Comparison of ENCODE assay signal across 9 cellular contexts in genomic region chr1:211828584-211829342, GRCh38. TPM values are rescaled to one million over a fixed set of nuclear protein-coding genes. Genes with fewer than 3 reads are reported as not detected.
DNase-seq lines count a peak whose midpoint lies in the region; ATAC-seq and TF ChIP-seq lines count a peak whose summit lies in the region.
"Had no signal": no experiment of that assay in that cellular context is flagged by ENCODE, and none has a peak within 500 bp of the region (broad histone marks: within the 10 kb centered on the region; RNA-seq: fewer than 3 reads in every experiment).

No MANE protein-coding gene starts in this region.

- TF ChIP-seq POLR2A in GM18505 (IDR thresholded peaks at IDR 0.05; ENCODE audit: borderline replicate concordance, extremely low read depth, insufficient read depth, insufficient read length) = no peak

- POLR2A ChIA-PET in WTC11 (lab: Charles Lee) = interaction anchor here (0.7 to 1.0 kb wide), 2 partner anchors 58 to 72 kb away, joined by 3 to 5 read pairs; no protein-coding TSS in a partner anchor

- no peak for TF ChIP-seq CTCF in WTC11 (IDR thresholded peaks at IDR 0.05)

- CTCF ChIA-PET in WTC11 (lab: Charles Lee) = interaction anchor here (0.9 to 1.4 kb wide), 5 partner anchors 12 to 206 kb away, joined by 4 to 12 read pairs (median 5); partner anchors contain the start of genes DTL, INTS7 and NEK2

- H3K27me3 ChIP-seq in iPS-18a (ENCODE audit: control insufficient read depth, insufficient read depth, low read length) (peaks cover 15% of the 10 kb centered on the region), aorta (ENCODE audit: control insufficient read depth in 1 of 2, insufficient read depth in 2 of 2, low read length in 1 of 2) (no peaks in the 10 kb centered on the region)

- peaks cover 12% of the 10 kb centered on the region for H3K4me1 Mint-ChIP-seq in WTC11
- peaks cover 52% of the 10 kb centered on the region for H3K4me1 Mint-ChIP-seq in stimulated activated memory B cell treated with anti-CD40 and anti-IgM and Interleukin-4, amounts not matched to agents 10 μg/mL and 1 μg/mL and 100 μg/mL, for 72 hours

- no peak for ATAC-seq in WTC11
- no peak for ATAC-seq in stimulated activated memory B cell treated with anti-CD40 and anti-IgM and Interleukin-4, amounts not matched to agents 10 μg/mL and 1 μg/mL and 100 μg/mL, for 72 hours
- no peak for ATAC-seq in GM18505 (IDR thresholded peaks at IDR 0.05; ENCODE audit: unreplicated experiment)
- ATAC-seq in aorta (ENCODE audit: low FRiP score) = no peak

- no peak overlapping the region for H3K9ac ChIP-seq in iPS-18a (ENCODE audit: low read length)

- peaks cover 18% of the 10 kb centered on the region for H3K27me3 Mint-ChIP-seq in WTC11 (ENCODE audit: low read depth)
- H3K27me3 Mint-ChIP-seq in stimulated activated memory B cell treated with anti-CD40 and anti-IgM and Interleukin-4, amounts not matched to agents 10 μg/mL and 1 μg/mL and 100 μg/mL, for 72 hours = no peaks in the 10 kb centered on the region

- WGBS in aorta, 2 donors = 78% methylated on average over 9 of the region's 9 CpGs

- H3K9me3 Mint-ChIP-seq in WTC11 = no peaks in the 10 kb centered on the region
- no peaks in the 10 kb centered on the region for H3K9me3 Mint-ChIP-seq in stimulated activated memory B cell treated with anti-CD40 and anti-IgM and Interleukin-4, amounts not matched to agents 10 μg/mL and 1 μg/mL and 100 μg/mL, for 72 hours

- no peaks in the 10 kb centered on the region for H3K36me3 Mint-ChIP-seq in WTC11
- H3K36me3 Mint-ChIP-seq in stimulated activated memory B cell treated with anti-CD40 and anti-IgM and Interleukin-4, amounts not matched to agents 10 μg/mL and 1 μg/mL and 100 μg/mL, for 72 hours = peaks cover 9% of the 10 kb centered on the region

- H3K4me3 ChIP-seq in iPS-18a (ENCODE audit: low read length) (peak overlapping the region; percentile 78), aorta (ENCODE audit: low read length in 2 of 2) (peak overlapping the region in 1 of 2 donors; percentile 31)

- H3K27ac Mint-ChIP-seq in WTC11 = no peak overlapping the region
- H3K27ac Mint-ChIP-seq in stimulated activated memory B cell treated with anti-CD40 and anti-IgM and Interleukin-4, amounts not matched to agents 10 μg/mL and 1 μg/mL and 100 μg/mL, for 72 hours = peak overlapping the region; percentile 94

- H3K27ac ChIP-seq in iPS-18a (ENCODE audit: low read length) = no peak overlapping the region
- H3K27ac ChIP-seq in aorta (ENCODE audit: low read depth in 1 of 2, low read length in 2 of 2) = no peak overlapping the region
- H3K27ac ChIP-seq: C4-2B had no signal

- H3K4me1 ChIP-seq in iPS-18a (ENCODE audit: control insufficient read depth, low read depth, low read length) (peaks cover 10% of the 10 kb centered on the region), aorta (ENCODE audit: control insufficient read depth in 1 of 2, insufficient read depth in 2 of 2, low read length in 2 of 2) (peaks cover 2 to 5% of the 10 kb centered on the region in 2 donors)

- H3K9me3 ChIP-seq in iPS-18a (ENCODE audit: control insufficient read depth, low read depth, low read length) (no peaks in the 10 kb centered on the region), aorta (ENCODE audit: control insufficient read depth, low read length) (no peaks in the 10 kb centered on the region)

- intact Hi-C loops in aorta (cut with DNase I) = no loop called here

- peak; percentile 77 for DNase-seq in NCI-H2107 treated with DMSO at 0.1 percent for 48 hours (lab: John Stamatoyannopoulos, UW; ENCODE audit: unreplicated experiment)
- DNase-seq in NCI-H2107 (lab: John Stamatoyannopoulos, UW) = no peak
- no peak for DNase-seq in WTC11 (ENCODE audit: low spot score)
- no peak for DNase-seq in NCI-H2171 (lab: John Stamatoyannopoulos, UW)
- DNase-seq in aorta = no peak

- H3K36me3 ChIP-seq in iPS-18a (ENCODE audit: control insufficient read depth, low read depth, low read length) = no peaks in the 10 kb centered on the region
- H3K36me3 ChIP-seq in aorta (ENCODE audit: control insufficient read depth in 1 of 2, insufficient read depth in 2 of 2, low read length in 1 of 2) = no peaks in the 10 kb centered on the region

- peak overlapping the region; percentile 84 for H3K4me3 Mint-ChIP-seq in WTC11
- H3K4me3 Mint-ChIP-seq in stimulated activated memory B cell treated with anti-CD40 and anti-IgM and Interleukin-4, amounts not matched to agents 10 μg/mL and 1 μg/mL and 100 μg/mL, for 72 hours = peak overlapping the region; percentile 94

TF ChIP-seq in WTC11, 78 proteins besides CTCF, POLR2A, EP300 and RAD21 (continues in another document):
- no peak for TF ChIP-seq PRRX2 (CRISPR knock-in tag; IDR thresholded peaks at IDR 0.05)
- no peak for TF ChIP-seq MXD4 (CRISPR knock-in tag; IDR thresholded peaks at IDR 0.05; ENCODE audit: borderline replicate concordance)
- TF ChIP-seq, protein P1, sequence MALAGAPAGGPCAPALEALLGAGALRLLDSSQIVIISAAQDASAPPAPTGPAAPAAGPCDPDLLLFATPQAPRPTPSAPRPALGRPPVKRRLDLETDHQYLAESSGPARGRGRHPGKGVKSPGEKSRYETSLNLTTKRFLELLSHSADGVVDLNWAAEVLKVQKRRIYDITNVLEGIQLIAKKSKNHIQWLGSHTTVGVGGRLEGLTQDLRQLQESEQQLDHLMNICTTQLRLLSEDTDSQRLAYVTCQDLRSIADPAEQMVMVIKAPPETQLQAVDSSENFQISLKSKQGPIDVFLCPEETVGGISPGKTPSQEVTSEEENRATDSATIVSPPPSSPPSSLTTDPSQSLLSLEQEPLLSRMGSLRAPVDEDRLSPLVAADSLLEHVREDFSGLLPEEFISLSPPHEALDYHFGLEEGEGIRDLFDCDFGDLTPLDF (CRISPR knock-in tag; IDR thresholded peaks at IDR 0.05) = no peak
- TF ChIP-seq SOX15 (CRISPR knock-in tag; IDR thresholded peaks at IDR 0.05) = no peak
- TF ChIP-seq ZBTB43 (CRISPR knock-in tag; IDR thresholded peaks at IDR 0.05) = no peak
- TF ChIP-seq, protein P2, sequence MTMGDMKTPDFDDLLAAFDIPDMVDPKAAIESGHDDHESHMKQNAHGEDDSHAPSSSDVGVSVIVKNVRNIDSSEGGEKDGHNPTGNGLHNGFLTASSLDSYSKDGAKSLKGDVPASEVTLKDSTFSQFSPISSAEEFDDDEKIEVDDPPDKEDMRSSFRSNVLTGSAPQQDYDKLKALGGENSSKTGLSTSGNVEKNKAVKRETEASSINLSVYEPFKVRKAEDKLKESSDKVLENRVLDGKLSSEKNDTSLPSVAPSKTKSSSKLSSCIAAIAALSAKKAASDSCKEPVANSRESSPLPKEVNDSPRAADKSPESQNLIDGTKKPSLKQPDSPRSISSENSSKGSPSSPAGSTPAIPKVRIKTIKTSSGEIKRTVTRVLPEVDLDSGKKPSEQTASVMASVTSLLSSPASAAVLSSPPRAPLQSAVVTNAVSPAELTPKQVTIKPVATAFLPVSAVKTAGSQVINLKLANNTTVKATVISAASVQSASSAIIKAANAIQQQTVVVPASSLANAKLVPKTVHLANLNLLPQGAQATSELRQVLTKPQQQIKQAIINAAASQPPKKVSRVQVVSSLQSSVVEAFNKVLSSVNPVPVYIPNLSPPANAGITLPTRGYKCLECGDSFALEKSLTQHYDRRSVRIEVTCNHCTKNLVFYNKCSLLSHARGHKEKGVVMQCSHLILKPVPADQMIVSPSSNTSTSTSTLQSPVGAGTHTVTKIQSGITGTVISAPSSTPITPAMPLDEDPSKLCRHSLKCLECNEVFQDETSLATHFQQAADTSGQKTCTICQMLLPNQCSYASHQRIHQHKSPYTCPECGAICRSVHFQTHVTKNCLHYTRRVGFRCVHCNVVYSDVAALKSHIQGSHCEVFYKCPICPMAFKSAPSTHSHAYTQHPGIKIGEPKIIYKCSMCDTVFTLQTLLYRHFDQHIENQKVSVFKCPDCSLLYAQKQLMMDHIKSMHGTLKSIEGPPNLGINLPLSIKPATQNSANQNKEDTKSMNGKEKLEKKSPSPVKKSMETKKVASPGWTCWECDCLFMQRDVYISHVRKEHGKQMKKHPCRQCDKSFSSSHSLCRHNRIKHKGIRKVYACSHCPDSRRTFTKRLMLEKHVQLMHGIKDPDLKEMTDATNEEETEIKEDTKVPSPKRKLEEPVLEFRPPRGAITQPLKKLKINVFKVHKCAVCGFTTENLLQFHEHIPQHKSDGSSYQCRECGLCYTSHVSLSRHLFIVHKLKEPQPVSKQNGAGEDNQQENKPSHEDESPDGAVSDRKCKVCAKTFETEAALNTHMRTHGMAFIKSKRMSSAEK (CRISPR knock-in tag; IDR thresholded peaks at IDR 0.05; ENCODE audit: borderline replicate concordance) = no peak
- TF ChIP-seq, protein P3, sequence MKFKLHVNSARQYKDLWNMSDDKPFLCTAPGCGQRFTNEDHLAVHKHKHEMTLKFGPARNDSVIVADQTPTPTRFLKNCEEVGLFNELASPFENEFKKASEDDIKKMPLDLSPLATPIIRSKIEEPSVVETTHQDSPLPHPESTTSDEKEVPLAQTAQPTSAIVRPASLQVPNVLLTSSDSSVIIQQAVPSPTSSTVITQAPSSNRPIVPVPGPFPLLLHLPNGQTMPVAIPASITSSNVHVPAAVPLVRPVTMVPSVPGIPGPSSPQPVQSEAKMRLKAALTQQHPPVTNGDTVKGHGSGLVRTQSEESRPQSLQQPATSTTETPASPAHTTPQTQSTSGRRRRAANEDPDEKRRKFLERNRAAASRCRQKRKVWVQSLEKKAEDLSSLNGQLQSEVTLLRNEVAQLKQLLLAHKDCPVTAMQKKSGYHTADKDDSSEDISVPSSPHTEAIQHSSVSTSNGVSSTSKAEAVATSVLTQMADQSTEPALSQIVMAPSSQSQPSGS (CRISPR knock-in tag; IDR thresholded peaks at IDR 0.05; ENCODE audit: borderline replicate concordance, low read depth) = no peak
- TF ChIP-seq MYBL2 (CRISPR knock-in tag; IDR thresholded peaks at IDR 0.05) = no peak

RNA-seq across cellular contexts. Expression of gene LPGAT1, which starts 1.8 kb away (rescaled TPM):
- total RNA-seq in WTC11 (2021) = 13.5 to 15.1 TPM (median 14.3 TPM) in 3 replicates
- 10 to 100 TPM; 42.2 to 50.0 TPM for total RNA-seq in aorta
- polyA plus RNA-seq in aorta = 10 to 100 TPM in 1 of 2 donors, 1 to 10 TPM in 1; 7.5 to 10.4 TPM
